ENCODE assay signal across 15 cellular contexts in genomic region chr17:37830151-37830993, GRCh38.
DNase-seq lines count a peak whose midpoint lies in the region; ATAC-seq and TF ChIP-seq lines count a peak whose summit lies in the region.
"Had no signal": no experiment of that assay in that cellular context is flagged by ENCODE, and none has a peak within 500 bp of the region (broad histone marks: within the 10 kb centered on the region; RNA-seq: fewer than 3 reads in every experiment).

No MANE protein-coding gene starts in this region.

- peak overlapping the region; percentile 85 for H3K27ac ChIP-seq in BLaER1
- H3K27ac ChIP-seq: thoracic aorta had no signal

- peak overlapping the region; percentile 92 for H3K4me2 ChIP-seq in BLaER1

- H3K36me3 Mint-ChIP-seq in endothelial cell (ENCODE audit: low read depth, unreplicated experiment) = no peaks in the 10 kb centered on the region

- H3K9me3 ChIP-seq in BLaER1 = no peaks in the 10 kb centered on the region
- H3K9me3 ChIP-seq: thoracic aorta had no signal

- peak overlapping the region; percentile 86 for H3K27ac Mint-ChIP-seq in endothelial cell (ENCODE audit: unreplicated experiment)

- TF ChIP-seq CTCF in endothelial cell (IDR thresholded peaks at IDR 0.05; ENCODE audit: unreplicated experiment) = no peak

- no peaks in the 10 kb centered on the region for H3K27me3 ChIP-seq in BLaER1

- H3K4me3 ChIP-seq in BLaER1 = peak overlapping the region; percentile 5; the same call in 1 of the 2 replicates
- H3K4me3 ChIP-seq: thoracic aorta had no signal

- TF ChIP-seq POLR2A in GM19193 (IDR thresholded peaks at IDR 0.05; ENCODE audit: extremely low read depth, insufficient read depth, insufficient read length) = peak; percentile 8

- H4K20me1 ChIP-seq in BLaER1 = no peaks in the 10 kb centered on the region

- H3K9me3 Mint-ChIP-seq in endothelial cell (ENCODE audit: unreplicated experiment) = peaks cover 4% of the 10 kb centered on the region

- peaks cover 59% of the 10 kb centered on the region for H3K4me1 ChIP-seq in BLaER1

- H3K36me3 ChIP-seq in BLaER1 = no peaks in the 10 kb centered on the region
- H3K36me3 ChIP-seq: thoracic aorta had no signal

- H3K4me1 Mint-ChIP-seq in endothelial cell (ENCODE audit: unreplicated experiment) = peaks cover 21% of the 10 kb centered on the region

- DNase-seq in endothelial cell (ENCODE audit: low spot score) (no peak), DMS53 (lab: John Stamatoyannopoulos, UW) (no peak), SHP77 (lab: John Stamatoyannopoulos, UW) (no peak), left cardiac atrium (no peak)
- DNase-seq: activated gamma-delta T cell treated with Interleukin-2 at 50 U/mL for 16 hours; cerebellar nuclear complex; left colon; posterior cingulate gyrus; RPMI8226; stimulated activated CD4-positive, alpha-beta T cell treated with anti-CD3 and anti-CD28 coated beads, Interleukin-4, amount 100 ng/mL, for 24 hours had no signal

- intact Hi-C loops in left cardiac atrium (cut with DNase I) = no loop called here

- peaks cover 7% of the 10 kb centered on the region for H3K27me3 Mint-ChIP-seq in endothelial cell (ENCODE audit: unreplicated experiment)

- no peak overlapping the region for H3K4me3 Mint-ChIP-seq in endothelial cell (ENCODE audit: unreplicated experiment)

- H3K9ac ChIP-seq in BLaER1 = peak overlapping the region; percentile 2; the same call in 1 of the 2 replicates

- ATAC-seq in HG03432 (IDR thresholded peaks at IDR 0.05; ENCODE audit: unreplicated experiment) = peak; percentile 55
- ATAC-seq in HG03439 (IDR thresholded peaks at IDR 0.05; ENCODE audit: unreplicated experiment) = no peak
- no peak for ATAC-seq in left cardiac atrium
- ATAC-seq: left colon had no signal
